In genomic region chr1:209673631-209674417, GRCh38 we compare ENCODE assay signal across 10 cellular contexts. TPM values are rescaled to one million over a fixed set of nuclear protein-coding genes. Genes with fewer than 3 reads are reported as not detected.
DNase-seq lines count a peak whose midpoint lies in the region; ATAC-seq and TF ChIP-seq lines count a peak whose summit lies in the region.
"Had no signal": no experiment of that assay in that cellular context is flagged by ENCODE, and none has a peak within 500 bp of the region (broad histone marks: within the 10 kb centered on the region; RNA-seq: fewer than 3 reads in every experiment).

No MANE protein-coding gene starts in this region.

- no peaks in the 10 kb centered on the region for H3K79me2 ChIP-seq in mammary epithelial cell (ENCODE audit: insufficient read depth, low read length)

- CTCF ChIA-PET in mammary epithelial cell (lab: Charles Lee; ENCODE audit: low non-redundant PET) = interaction anchor here (0.6 kb wide), 1 partner anchor 22 kb away, joined by 4 read pairs; the partner anchor contains the start of gene LAMB3
- CTCF ChIA-PET in naive thymus-derived CD4-positive, alpha-beta T cell (lab: Charles Lee) = interaction anchor here (0.7 to 1.6 kb wide), 5 partner anchors 8 to 97 kb away, joined by 3 to 8 read pairs (median 3); no protein-coding TSS in a partner anchor

- dilution Hi-C loops in mammary epithelial cell (cut with HindIII; ENCODE audit: low sequenced_read_pairs) = no loop called here

- H3K4me1 Mint-ChIP-seq in naive thymus-derived CD4-positive, alpha-beta T cell = peaks cover 27 to 71% (median 43%) of the 10 kb centered on the region in 7 donors

- peak overlapping the region; percentile 47 to 88 (median 80) for H3K4me3 Mint-ChIP-seq in naive thymus-derived CD4-positive, alpha-beta T cell

- peaks cover 0 to 4% (median 0%) of the 10 kb centered on the region in 11 donors for H3K9me3 Mint-ChIP-seq in naive thymus-derived CD4-positive, alpha-beta T cell

- in situ Hi-C loops in mammary epithelial cell (cut with MboI; ENCODE audit: low sequenced_read_pairs in 2 of 2) = no loop called here

- peaks cover 0 to 16% (median 0%) of the 10 kb centered on the region in 5 donors for H3K36me3 Mint-ChIP-seq in naive thymus-derived CD4-positive, alpha-beta T cell

- no peak for TF ChIP-seq CTCF in mammary epithelial cell (conservative IDR thresholded peaks at IDR 0.05 in 1 of 2, IDR thresholded peaks at IDR 0.05 in 1 of 2; ENCODE audit: extremely low read depth in 1 of 2, insufficient read depth in 1 of 2, low read depth in 1 of 2, low read length in 2 of 2)

- BruUV-seq in mammary epithelial cell (replicated peaks; lab: Mats Ljungman, UMichigan) = TSS peak; percentile 18

- peak; percentile 63 for DNase-seq in MV-4-11 (lab: John Stamatoyannopoulos, UW)
- DNase-seq in mammary epithelial cell = no peak
- DNase-seq in naive thymus-derived CD4-positive, alpha-beta T cell = no peak
- no peak for DNase-seq in SK-N-DZ (ENCODE audit: low spot score)
- DNase-seq in NCI-H526 treated with DMSO at 0.1 percent for 48 hours (lab: John Stamatoyannopoulos, UW) = no peak
- no peak for DNase-seq in DMS 273 treated with DMSO at 0.1 percent for 48 hours (lab: John Stamatoyannopoulos, UW)
- DNase-seq: KBM-7, WERI-Rb-1 had no signal

- WGBS in mammary epithelial cell (ENCODE audit: low coverage, missing lambda C conversion rate) = 93% methylated on average over 6 of the region's 7 CpGs

- peaks cover 0 to 26% (median 16%) of the 10 kb centered on the region in 11 experiments; a peak in 19 of 22 replicates for H3K9me3 ChIP-seq in BLaER1 treated with 17β-estradiol and CSF1 and Interleukin-3, amounts not matched to agents 10 nM and 100 nM (replicated peaks in 1 of 11)
- no peaks in the 10 kb centered on the region for H3K9me3 ChIP-seq in mammary epithelial cell (replicated peaks; ENCODE audit: insufficient read depth, low read length)
- H3K9me3 ChIP-seq in naive thymus-derived CD4-positive, alpha-beta T cell (ENCODE audit: control insufficient read depth in 2 of 3, low read length in 3 of 3) = no peaks in the 10 kb centered on the region

- peak; percentile 37 for ATAC-seq in naive thymus-derived CD4-positive, alpha-beta T cell
- ATAC-seq in GM21381 (IDR thresholded peaks at IDR 0.05; ENCODE audit: unreplicated experiment) = no peak

- H3K9ac ChIP-seq in BLaER1 treated with 17β-estradiol and CSF1 and Interleukin-3, amounts not matched to agents 10 nM and 100 nM = peak overlapping the region in 2 of 11 experiments; percentile 39 to 40; a peak in 4 of 22 replicates
- H3K9ac ChIP-seq in mammary epithelial cell (ENCODE audit: insufficient read depth, low read length) = no peak overlapping the region

- H3K27ac Mint-ChIP-seq in naive thymus-derived CD4-positive, alpha-beta T cell = peak overlapping the region in 3 of 9 donors; percentile 18 to 88 (median 36)

- H2AFZ ChIP-seq in mammary epithelial cell (ENCODE audit: low read depth, low read length) = no peak overlapping the region

- H3K4me3 ChIP-seq in BLaER1 treated with 17β-estradiol and CSF1 and Interleukin-3, amounts not matched to agents 10 nM and 100 nM = no peak overlapping the region
- H3K4me3 ChIP-seq in mammary epithelial cell (replicated peaks in 1 of 3; ENCODE audit: insufficient read depth in 1 of 3, low read depth in 2 of 3, low read length in 3 of 3) = no peak overlapping the region
- H3K4me3 ChIP-seq in naive thymus-derived CD4-positive, alpha-beta T cell (ENCODE audit: low read length) = no peak overlapping the region

- peaks cover 12 to 36% (median 30%) of the 10 kb centered on the region in 11 experiments; a peak in 21 of 22 replicates for H3K27me3 ChIP-seq in BLaER1 treated with 17β-estradiol and CSF1 and Interleukin-3, amounts not matched to agents 10 nM and 100 nM
- H3K27me3 ChIP-seq in mammary epithelial cell (ENCODE audit: insufficient read depth, low read length) = no peaks in the 10 kb centered on the region
- H3K27me3 ChIP-seq in naive thymus-derived CD4-positive, alpha-beta T cell (ENCODE audit: control insufficient read depth in 2 of 2, insufficient read depth in 2 of 2, low read length in 2 of 2) = no peaks in the 10 kb centered on the region

- H3K36me3 ChIP-seq in BLaER1 treated with 17β-estradiol and CSF1 and Interleukin-3, amounts not matched to agents 10 nM and 100 nM = no peaks in the 10 kb centered on the region
- no peaks in the 10 kb centered on the region for H3K36me3 ChIP-seq in mammary epithelial cell (ENCODE audit: insufficient read depth, low read length)
- H3K36me3 ChIP-seq in naive thymus-derived CD4-positive, alpha-beta T cell (ENCODE audit: control insufficient read depth in 2 of 3, insufficient read depth in 3 of 3, low read length in 3 of 3) = no peaks in the 10 kb centered on the region
- H3K36me3 ChIP-seq: WERI-Rb-1 had no signal

- peak overlapping the region; percentile 8 to 87 (median 57); a peak in 17 of 22 replicates for H3K4me2 ChIP-seq in BLaER1 treated with 17β-estradiol and CSF1 and Interleukin-3, amounts not matched to agents 10 nM and 100 nM
- H3K4me2 ChIP-seq in mammary epithelial cell (ENCODE audit: insufficient read depth, low read depth, low read length) = peak overlapping the region; percentile 3

- H3K4me1 ChIP-seq in BLaER1 treated with 17β-estradiol and CSF1 and Interleukin-3, amounts not matched to agents 10 nM and 100 nM = peaks cover 0 to 58% (median 30%) of the 10 kb centered on the region in 10 experiments; a peak in 16 of 20 replicates
- H3K4me1 ChIP-seq in mammary epithelial cell (ENCODE audit: insufficient read depth, low read length) = peaks cover 56% of the 10 kb centered on the region
- peaks cover 10 to 18% of the 10 kb centered on the region in 2 donors for H3K4me1 ChIP-seq in naive thymus-derived CD4-positive, alpha-beta T cell (ENCODE audit: control insufficient read depth in 2 of 2, insufficient read depth in 2 of 2, low read length in 2 of 2)

- H4K20me1 ChIP-seq in BLaER1 treated with 17β-estradiol and CSF1 and Interleukin-3, amounts not matched to agents 10 nM and 100 nM = no peaks in the 10 kb centered on the region
- no peaks in the 10 kb centered on the region for H4K20me1 ChIP-seq in mammary epithelial cell (ENCODE audit: insufficient read depth, low read length)

- intact Hi-C loops in mammary epithelial cell (cut with micrococcal nuclease) = loop anchor here (2.0 kb wide), 2 partner anchors 15 to 17 kb away; no protein-coding TSS in a partner anchor
- intact Hi-C loops in naive thymus-derived CD4-positive, alpha-beta T cell (cut with micrococcal nuclease) = loop anchor here (1.0 to 5.0 kb wide), 5 partner anchors 13 to 73 kb away; no protein-coding TSS in a partner anchor

- H3K27ac ChIP-seq in BLaER1 treated with 17β-estradiol and CSF1 and Interleukin-3, amounts not matched to agents 10 nM and 100 nM = peak overlapping the region in 5 of 11 experiments; percentile 12 to 76 (median 46); a peak in 8 of 22 replicates
- peak overlapping the region; percentile 48 for H3K27ac ChIP-seq in mammary epithelial cell (ENCODE audit: insufficient read depth, low read depth, low read length)
- no peak overlapping the region for H3K27ac ChIP-seq in naive thymus-derived CD4-positive, alpha-beta T cell (ENCODE audit: low read depth, low read length)
- H3K27ac ChIP-seq: WERI-Rb-1 had no signal

- POLR2A ChIA-PET in naive thymus-derived CD4-positive, alpha-beta T cell (lab: Charles Lee) = interaction anchor here (0.5 kb wide), 1 partner anchor 92 kb away, joined by 3 read pairs; no protein-coding TSS in a partner anchor

- H3K27me3 Mint-ChIP-seq in naive thymus-derived CD4-positive, alpha-beta T cell = peaks cover 19 to 50% (median 43%) of the 10 kb centered on the region in 5 donors

RNA-seq across cellular contexts. Expression of gene G0S2, which starts 1.4 kb away (rescaled TPM):
- total RNA-seq in mammary epithelial cell = 10 to 100 TPM in 1 of 2 donors, 1 to 10 TPM in 1; 8.2 to 35.9 TPM
- 20.8 TPM for polyA plus RNA-seq in mammary epithelial cell
- not detected for polyA minus RNA-seq in mammary epithelial cell
- 100 to 1,000 TPM in 1 of 5 experiments, 10 to 100 TPM in 2, not detected in 2; 17.2 to 128 (median 81.1) TPM for total RNA-seq in naive thymus-derived CD4-positive, alpha-beta T cell
- under 1 TPM in 1 of 2 donors, not detected in 1; 0.39 TPM for polyA plus RNA-seq in naive thymus-derived CD4-positive, alpha-beta T cell
- 0.75 TPM in 1 of 2 replicates, not detected in the other for polyA plus RNA-seq in SK-N-DZ (2014; cell fraction: cytosol; rRNA removed)
- not detected in 2 replicates for polyA plus RNA-seq in SK-N-DZ (2014; cell fraction: nucleus; rRNA removed)

RNA-seq across cellular contexts. Expression of gene LAMB3, which starts 21.6 kb away (rescaled TPM):
- 1,000 to 10,000 TPM in 1 of 2 donors, 100 to 1,000 TPM in 1; 920 to 2,749 TPM for total RNA-seq in mammary epithelial cell
- polyA plus RNA-seq in mammary epithelial cell = 1,283 TPM
- polyA minus RNA-seq in mammary epithelial cell = 1,625 TPM
- total RNA-seq in naive thymus-derived CD4-positive, alpha-beta T cell = 1 to 10 TPM in 3 of 5 experiments, under 1 TPM in 2; 0.43 to 5.7 (median 1.5) TPM
- under 1 TPM; 0.11 to 0.26 TPM for polyA plus RNA-seq in naive thymus-derived CD4-positive, alpha-beta T cell
- polyA plus RNA-seq in SK-N-DZ (2014; cell fraction: cytosol; rRNA removed) = 0.03 and 0.29 TPM in 2 replicates
- 0.04 TPM in 1 of 2 replicates, not detected in the other for polyA plus RNA-seq in SK-N-DZ (2014; cell fraction: nucleus; rRNA removed)

RNA-seq across cellular contexts. Expression of gene HSD11B1, which starts 30.8 kb away (rescaled TPM):
- not detected for total RNA-seq in mammary epithelial cell
- 0.65 TPM for polyA plus RNA-seq in mammary epithelial cell
- not detected for polyA minus RNA-seq in mammary epithelial cell
- total RNA-seq in naive thymus-derived CD4-positive, alpha-beta T cell = 1 to 10 TPM in 1 of 5 experiments, under 1 TPM in 1, not detected in 3; 0.47 to 3.6 TPM
- under 1 TPM; 0.18 to 0.54 TPM for polyA plus RNA-seq in naive thymus-derived CD4-positive, alpha-beta T cell
- not detected in 2 replicates for polyA plus RNA-seq in SK-N-DZ (2014; cell fraction: cytosol; rRNA removed)
- not detected in 2 replicates for polyA plus RNA-seq in SK-N-DZ (2014; cell fraction: nucleus; rRNA removed)

Comparison
In these comparisons a context has a peak if more than half of its experiments do, and no peak if none do; other contexts are left out.
1. RNA of gene LAMB3, which starts 21.6 kb away (total RNA-seq): 920 to 2,749 TPM in mammary epithelial cell; 0.43 to 5.7 TPM in naive thymus-derived CD4-positive, alpha-beta T cell; every median in the first group is over 100 times any median in the second.